Comparison of ENCODE assay signal across 12 cellular contexts in genomic region chr17:49741692-49742076, GRCh38. TPM values are rescaled to one million over a fixed set of nuclear protein-coding genes. Genes with fewer than 3 reads are reported as not detected.
DNase-seq lines count a peak whose midpoint lies in the region; ATAC-seq, FAIRE-seq and TF ChIP-seq lines count a peak whose summit lies in the region.
"Had no signal": no experiment of that assay in that cellular context is flagged by ENCODE, and none has a peak within 500 bp of the region (broad histone marks: within the 10 kb centered on the region; RNA-seq: fewer than 3 reads in every experiment).

No MANE protein-coding gene starts in this region.

- H3K27me3 Mint-ChIP-seq in CD4-positive, alpha-beta T cell = no peaks in the 10 kb centered on the region

- H3K4me2 ChIP-seq in KMS-11 (peak overlapping the region; percentile 87), K562 (ENCODE audit: insufficient read depth, low read length) (peak overlapping the region; percentile 84; the same call in 1 of the 2 replicates), Karpas-422 (ENCODE audit: low read depth, low read length, poor library complexity, severe bottlenecking) (no peak overlapping the region)

- no peak for ATAC-seq in CD4-positive, alpha-beta T cell (ENCODE audit: poor library complexity)
- no peak for ATAC-seq in K562
- ATAC-seq in GM18520 (IDR thresholded peaks at IDR 0.05; ENCODE audit: unreplicated experiment) = no peak

- no peak for TF ChIP-seq POLR2A in K562 (conservative IDR thresholded peaks at IDR 0.05)
- TF ChIP-seq POLR2A in ovary (IDR thresholded peaks at IDR 0.05) = no peak

- H3K36me3 Mint-ChIP-seq in CD4-positive, alpha-beta T cell (ENCODE audit: low read depth) = peaks cover 38% of the 10 kb centered on the region

- no peaks in the 10 kb centered on the region for H3K9me2 ChIP-seq in Karpas-422 (replicated peaks; ENCODE audit: insufficient read depth, low read length)
- H3K9me2 ChIP-seq: SK-N-SH had no signal

- H3K4me1 Mint-ChIP-seq in CD4-positive, alpha-beta T cell (ENCODE audit: low read depth) = peaks cover 83% of the 10 kb centered on the region

- H4K20me1 ChIP-seq in KMS-11 (ENCODE audit: insufficient read depth) (no peaks in the 10 kb centered on the region), K562 (replicated peaks; ENCODE audit: control insufficient read depth, insufficient read depth, low read length) (peaks cover 9% of the 10 kb centered on the region), Karpas-422 (ENCODE audit: insufficient read depth, low read depth, low read length) (no peaks in the 10 kb centered on the region)

- no peak for DNase-seq in CD4-positive, alpha-beta T cell
- DNase-seq in K562 (ENCODE audit: extremely low read depth in 1 of 4, low spot score in 3 of 4) (no peak), ovary (no peak), EL (no peak), epidermal melanocyte (ENCODE audit: insufficient read length, low spot score) (no peak), Karpas-422 (no peak)
- DNase-seq: DMS 273 treated with DMSO at 0.1 percent for 48 hours, NCI-H2081, SK-N-SH had no signal

- H3K79me2 ChIP-seq in KMS-11 (ENCODE audit: insufficient read depth, low read depth) (peaks cover 92% of the 10 kb centered on the region), K562 (ENCODE audit: control insufficient read depth, insufficient read depth, low read length) (peaks cover 87% of the 10 kb centered on the region), Karpas-422 (ENCODE audit: low read length) (no peaks in the 10 kb centered on the region)

- H3K4me1 ChIP-seq in KMS-11 (ENCODE audit: low read depth, poor library complexity, severe bottlenecking) (peaks cover 99% of the 10 kb centered on the region), K562 (replicated peaks in 1 of 2; ENCODE audit: control insufficient read depth in 2 of 2, insufficient read depth in 2 of 2, low read length in 2 of 2) (peaks cover 28 to 72% of the 10 kb centered on the region in 2 experiments), ovary (ENCODE audit: insufficient read depth) (peaks cover 27% of the 10 kb centered on the region), Karpas-422 (ENCODE audit: low read length) (no peaks in the 10 kb centered on the region)

- no TSS peak for BruUV-seq in K562 (replicated peaks; lab: Mats Ljungman, UMichigan)

- in situ Hi-C loops in K562 (cut with MboI) = no loop called here

- H3K9me3 ChIP-seq in CD4-positive, alpha-beta T cell (ENCODE audit: control insufficient read depth, low read length) = no peaks in the 10 kb centered on the region
- H3K9me3 ChIP-seq in K562 (replicated peaks; ENCODE audit: control insufficient read depth, insufficient read depth, low read depth, low read length) (no peaks in the 10 kb centered on the region; the same call in 1 of the 2 replicates), ovary (no peaks in the 10 kb centered on the region), Karpas-422 (ENCODE audit: low read length) (no peaks in the 10 kb centered on the region)
- H3K9me3 ChIP-seq: SK-N-SH had no signal

- intact Hi-C loops in CD4-positive, alpha-beta T cell (cut with DNase I, micrococcal nuclease) = loop anchor here in 1 of 2 experiments (1.0 to 10.0 kb wide), 2 partner anchors 21 to 73 kb away; no protein-coding TSS in a partner anchor
- intact Hi-C loops in K562 (cut with micrococcal nuclease) (no loop called here), ovary (cut with DNase I) (no loop called here)

- H3K4me3 ChIP-seq in KMS-11 (IDR thresholded peaks at IDR 0.05; ENCODE audit: insufficient read depth, low read depth, low read length) (no peak overlapping the region), K562 (no peak overlapping the region), ovary (no peak overlapping the region), Karpas-422 (ENCODE audit: low read length) (no peak overlapping the region)
- H3K4me3 ChIP-seq: GM23248 had no signal

- no peak for TF ChIP-seq RAD21 in K562 (CRISPR knock-in tag; conservative IDR thresholded peaks at IDR 0.05 in 1 of 2, IDR thresholded peaks at IDR 0.05 in 1 of 2)

- peak overlapping the region; percentile 94 for H3K4me3 Mint-ChIP-seq in CD4-positive, alpha-beta T cell

- CTCF ChIA-PET in CD4-positive, alpha-beta T cell (lab: Charles Lee) = interaction anchor here (0.7 to 4.0 kb wide), 4 partner anchors 11 to 33 kb away, joined by 3 to 21 read pairs (median 7); partner anchors contain the start of genes FAM117A and SLC35B1
- CTCF ChIA-PET in K562 (lab: Yijun Ruan, JAX; ENCODE audit: low intra/inter-chr PET ratio) = no interaction called here

- POLR2A ChIA-PET in CD4-positive, alpha-beta T cell (lab: Charles Lee) = interaction anchor here (1.4 to 8.4 kb wide), 6 partner anchors 12 to 46 kb away, joined by 3 to 253 read pairs (median 40); partner anchors contain the start of genes FAM117A, KAT7 and SLC35B1
- POLR2A ChIA-PET in K562 (lab: Yijun Ruan, JAX) = interaction anchor here (0.6 to 4.1 kb wide), 7 partner anchors 14 to 91 kb away, joined by 3 to 21 read pairs (median 5); partner anchors contain the start of genes FAM117A, KAT7 and SLC35B1

- peak overlapping the region; percentile 99 for H3K27ac Mint-ChIP-seq in CD4-positive, alpha-beta T cell

- no peaks in the 10 kb centered on the region for H3K36me3 ChIP-seq in KMS-11 (ENCODE audit: insufficient read depth)
- H3K36me3 ChIP-seq in K562 (ENCODE audit: control insufficient read depth, insufficient read depth, low read length) = peaks cover 75% of the 10 kb centered on the region
- H3K36me3 ChIP-seq in ovary = no peaks in the 10 kb centered on the region
- H3K36me3 ChIP-seq in Karpas-422 (ENCODE audit: insufficient read depth, low read length) = no peaks in the 10 kb centered on the region

- 16% methylated on average over 3 of the region's 3 CpGs for WGBS in K562 (ENCODE audit: insufficient coverage, low coverage, missing lambda C conversion rate)
- 30 to 31% (median 31%) methylated on average over 3 of the region's 3 CpGs for WGBS in ovary, 3 donors

- H3K9ac ChIP-seq in KMS-11 (peak overlapping the region; percentile 58), K562 (ENCODE audit: insufficient read depth in 1 of 2, low read depth in 2 of 2, low read length in 2 of 2) (peak overlapping the region in 1 of 2 experiments; percentile 21; a peak in 1 of 4 replicates), Karpas-422 (ENCODE audit: low read length) (no peak overlapping the region)
- H3K9ac ChIP-seq: GM23248, SK-N-SH had no signal

- H3K9me1 ChIP-seq in K562 (ENCODE audit: control insufficient read depth, insufficient read depth, low read length) = no peaks in the 10 kb centered on the region

- H3K27me3 ChIP-seq in CD4-positive, alpha-beta T cell (ENCODE audit: control insufficient read depth, insufficient read depth, low read length) = no peaks in the 10 kb centered on the region
- H3K27me3 ChIP-seq in KMS-11 (ENCODE audit: insufficient read depth, low read depth) (no peaks in the 10 kb centered on the region), K562 (ENCODE audit: control insufficient read depth in 2 of 2, insufficient read depth in 2 of 2, low read length in 2 of 2) (no peaks in the 10 kb centered on the region), ovary (no peaks in the 10 kb centered on the region), Karpas-422 (ENCODE audit: low read length) (no peaks in the 10 kb centered on the region; the same call in 1 of the 2 replicates)

- peak overlapping the region; percentile 94 for H3K27ac ChIP-seq in CD4-positive, alpha-beta T cell (ENCODE audit: low read depth, low read length)
- H3K27ac ChIP-seq in KMS-11 (peak overlapping the region; percentile 95), K562 (ENCODE audit: extremely low read depth, low read depth, low read length) (peak overlapping the region; percentile 92), ovary (peak overlapping the region; percentile 31 to 72), Karpas-422 (ENCODE audit: low read length) (no peak overlapping the region)
- H3K27ac ChIP-seq: GM23248 had no signal

- H3K9me3 Mint-ChIP-seq in CD4-positive, alpha-beta T cell = no peaks in the 10 kb centered on the region

- FAIRE-seq in K562 (lab: Jason Lieb, UNC) = no peak

- H2AFZ ChIP-seq in KMS-11 (ENCODE audit: low read depth) (no peak overlapping the region), K562 (ENCODE audit: low read depth, low read length) (no peak overlapping the region), Karpas-422 (ENCODE audit: low read length) (no peak overlapping the region)
- H2AFZ ChIP-seq: GM23248 had no signal

- no peak for TF ChIP-seq EP300 in K562 (IDR thresholded peaks at IDR 0.05; ENCODE audit: low read length)
- no peak for TF ChIP-seq EP300 in ovary (IDR thresholded peaks at IDR 0.05)

- no peak for TF ChIP-seq CTCF in CD4-positive, alpha-beta T cell (IDR thresholded peaks at IDR 0.05)
- TF ChIP-seq CTCF in KMS-11 (conservative IDR thresholded peaks at IDR 0.05; ENCODE audit: low read depth, low read length) = no peak
- TF ChIP-seq CTCF in K562 (IDR thresholded peaks at IDR 0.05 in 2 of 3, conservative IDR thresholded peaks at IDR 0.05 in 1 of 3; ENCODE audit: insufficient read depth in 2 of 3, low read depth in 1 of 3, low read length in 3 of 3) = no peak
- no peak for TF ChIP-seq CTCF in ovary (IDR thresholded peaks at IDR 0.05)

RNA-seq across cellular contexts. Expression of gene FAM117A, which starts 22.2 kb away (rescaled TPM):
- total RNA-seq in CD4-positive, alpha-beta T cell = 10 to 100 TPM; 23.2 to 26.5 TPM
- 36.1 and 63.6 TPM in 2 replicates for total RNA-seq in K562 (2011; cell fraction: chromatin; rRNA removed; ENCODE audit: low replicate concordance)
- total RNA-seq in K562 (2011; cell fraction: nucleolus; rRNA removed) = 46.1 and 47.4 TPM in 2 replicates
- total RNA-seq in K562 (2011; cell fraction: nucleoplasm; rRNA removed) = 43.6 and 73.7 TPM in 2 replicates
- total RNA-seq in K562 (2014; rRNA removed) (36.6 and 53.7 TPM in 2 replicates), K562 (2014; rRNA removed; fragmentation: Illumina TruSeq; extraction: Trizol) (17.2 and 17.4 TPM in 2 replicates), K562 (2015; rRNA removed; fragmentation: Illumina TruSeq; extraction: Trizol) (29.9 and 31.6 TPM in 2 replicates), K562 (2021) (57.1 and 60.6 TPM in 2 replicates), ovary (10 to 100 TPM; 16.0 to 30.4 (median 19.0) TPM)
- polyA plus RNA-seq in K562 (2011; rRNA removed) (40.4 and 70.5 TPM in 2 replicates), K562 (2014; fragmentation: Illumina TruSeq; extraction: Trizol) (78.9 and 79.7 TPM in 2 replicates), K562 (2014; fragmentation: Nextera tagmentation; extraction: Ambion mirVana) (1 to 10 TPM; 3.1 to 4.7 TPM), K562 (2014; rRNA removed) (62.9 and 65.9 TPM in 2 replicates), ovary (10 to 100 TPM; 15.0 to 25.2 TPM)
- polyA plus RNA-seq in K562 (2011; cell fraction: cytosol; rRNA removed) = 42.0 and 64.7 TPM in 2 replicates
- polyA plus RNA-seq in K562 (2011; cell fraction: nucleus; rRNA removed) = 39.9 and 55.6 TPM in 2 replicates
- 40.1 and 94.9 TPM in 2 replicates for polyA plus RNA-seq in K562 (2012)
- 19.7 and 22.8 TPM in 2 replicates for polyA minus RNA-seq in K562 (2011; rRNA and poly(A)+ RNA removed)
- polyA minus RNA-seq in K562 (2011; cell fraction: cytosol; rRNA and poly(A)+ RNA removed) = 29.9 and 30.1 TPM in 2 replicates
- polyA minus RNA-seq in K562 (2011; cell fraction: nucleus; rRNA and poly(A)+ RNA removed) = 22.2 and 22.9 TPM in 2 replicates
- total RNA-seq in Karpas-422 (2014; rRNA removed; shearing (Covaris generic); ENCODE audit: low replicate concordance) = 0.52 TPM in 1 of 2 replicates, not detected in the other

RNA-seq across cellular contexts. Expression of gene SLC35B1, which starts 33.9 kb away (rescaled TPM):
- 10 to 100 TPM; 44.0 to 46.8 TPM for total RNA-seq in CD4-positive, alpha-beta T cell
- total RNA-seq in K562 (2011; cell fraction: chromatin; rRNA removed; ENCODE audit: low replicate concordance) = 115 and 192 TPM in 2 replicates
- 145 and 163 TPM in 2 replicates for total RNA-seq in K562 (2011; cell fraction: nucleolus; rRNA removed)
- 170 and 177 TPM in 2 replicates for total RNA-seq in K562 (2011; cell fraction: nucleoplasm; rRNA removed)
- total RNA-seq in K562 (2014; rRNA removed) = 51.4 and 58.8 TPM in 2 replicates
- total RNA-seq in K562 (2014; rRNA removed; fragmentation: Illumina TruSeq; extraction: Trizol) = 76.4 and 77.1 TPM in 2 replicates
- 64.1 and 74.2 TPM in 2 replicates for total RNA-seq in K562 (2015; rRNA removed; fragmentation: Illumina TruSeq; extraction: Trizol)
- total RNA-seq in K562 (2021) = 66.2 and 66.3 TPM in 2 replicates
- 87.9 and 103 TPM in 2 replicates for polyA plus RNA-seq in K562 (2011; rRNA removed)
- 75.0 and 110 TPM in 2 replicates for polyA plus RNA-seq in K562 (2011; cell fraction: cytosol; rRNA removed)
- 141 and 182 TPM in 2 replicates for polyA plus RNA-seq in K562 (2011; cell fraction: nucleus; rRNA removed)
- 67.9 and 71.4 TPM in 2 replicates for polyA plus RNA-seq in K562 (2012)
- 70.7 and 71.3 TPM in 2 replicates for polyA plus RNA-seq in K562 (2014; fragmentation: Illumina TruSeq; extraction: Trizol)
- 10 to 100 TPM; 62.0 to 64.4 TPM for polyA plus RNA-seq in K562 (2014; fragmentation: Nextera tagmentation; extraction: Ambion mirVana)
- 53.4 and 54.3 TPM in 2 replicates for polyA plus RNA-seq in K562 (2014; rRNA removed)
- polyA minus RNA-seq in K562 (2011; rRNA and poly(A)+ RNA removed) = 58.8 and 75.1 TPM in 2 replicates
- polyA minus RNA-seq in K562 (2011; cell fraction: cytosol; rRNA and poly(A)+ RNA removed) = 43.5 and 45.8 TPM in 2 replicates
- 41.2 and 65.6 TPM in 2 replicates for polyA minus RNA-seq in K562 (2011; cell fraction: nucleus; rRNA and poly(A)+ RNA removed)
- total RNA-seq in ovary = 10 to 100 TPM; 22.9 to 53.3 (median 28.8) TPM
- 10 to 100 TPM; 20.9 to 41.0 TPM for polyA plus RNA-seq in ovary
- 24.4 and 37.4 TPM in 2 replicates for total RNA-seq in Karpas-422 (2014; rRNA removed; shearing (Covaris generic); ENCODE audit: low replicate concordance)

RNA-seq across cellular contexts. Expression of gene KAT7, which starts 46.8 kb away (rescaled TPM):
- total RNA-seq in CD4-positive, alpha-beta T cell = 100 to 1,000 TPM; 178 to 187 TPM
- total RNA-seq in K562 (2011; cell fraction: chromatin; rRNA removed; ENCODE audit: low replicate concordance) = 98.7 and 143 TPM in 2 replicates
- 42.4 and 42.8 TPM in 2 replicates for total RNA-seq in K562 (2011; cell fraction: nucleolus; rRNA removed)
- 98.0 and 135 TPM in 2 replicates for total RNA-seq in K562 (2011; cell fraction: nucleoplasm; rRNA removed)
- total RNA-seq in K562 (2014; rRNA removed) = 26.6 and 34.8 TPM in 2 replicates
- total RNA-seq in K562 (2014; rRNA removed; fragmentation: Illumina TruSeq; extraction: Trizol) = 37.7 and 42.2 TPM in 2 replicates
- 35.6 and 36.1 TPM in 2 replicates for total RNA-seq in K562 (2015; rRNA removed; fragmentation: Illumina TruSeq; extraction: Trizol)
- 52.8 and 57.3 TPM in 2 replicates for total RNA-seq in K562 (2021)
- polyA plus RNA-seq in K562 (2011; rRNA removed) = 20.6 and 39.3 TPM in 2 replicates
- 14.3 and 28.7 TPM in 2 replicates for polyA plus RNA-seq in K562 (2011; cell fraction: cytosol; rRNA removed)
- 53.9 and 59.1 TPM in 2 replicates for polyA plus RNA-seq in K562 (2011; cell fraction: nucleus; rRNA removed)
- polyA plus RNA-seq in K562 (2012) = 24.3 and 34.3 TPM in 2 replicates
- 36.1 and 39.1 TPM in 2 replicates for polyA plus RNA-seq in K562 (2014; fragmentation: Illumina TruSeq; extraction: Trizol)
- polyA plus RNA-seq in K562 (2014; fragmentation: Nextera tagmentation; extraction: Ambion mirVana) = 10 to 100 TPM; 10.8 to 10.9 TPM
- 18.3 and 20.5 TPM in 2 replicates for polyA plus RNA-seq in K562 (2014; rRNA removed)
- 52.7 and 64.3 TPM in 2 replicates for polyA minus RNA-seq in K562 (2011; rRNA and poly(A)+ RNA removed)
- polyA minus RNA-seq in K562 (2011; cell fraction: cytosol; rRNA and poly(A)+ RNA removed) = 34.6 and 39.4 TPM in 2 replicates
- 31.5 and 52.3 TPM in 2 replicates for polyA minus RNA-seq in K562 (2011; cell fraction: nucleus; rRNA and poly(A)+ RNA removed)
- total RNA-seq in ovary = 10 to 100 TPM; 23.4 to 76.6 (median 62.8) TPM
- polyA plus RNA-seq in ovary = 10 to 100 TPM; 18.4 to 69.8 TPM
- total RNA-seq in Karpas-422 (2014; rRNA removed; shearing (Covaris generic); ENCODE audit: low replicate concordance) = 14.2 and 45.8 TPM in 2 replicates

Comparison
In these comparisons a context has a peak if more than half of its experiments do, and no peak if none do; other contexts are left out.
1. RNA of gene FAM117A, which starts 22.2 kb away (total RNA-seq): 17.2 to 73.7 TPM in K562, 23.2 to 26.5 TPM in CD4-positive, alpha-beta T cell and 16.0 to 30.4 TPM in ovary; 0.52 TPM in Karpas-422; every median in the first group is over 10 times any median in the second.